2 cellular contexts compared by ENCODE assay signal in genomic region chr1:151284013-151284577, GRCh38.
A peak's percentile ranks its signal among the peaks of the same experiment; 100 is the strongest.
TF ChIP-seq lines count a peak whose summit lies in the region.

No MANE protein-coding gene starts in this region.

TF ChIP-seq in HCT116, 20 proteins besides CTCF, POLR2A, EP300 and RAD21:
- TF ChIP-seq SIN3A (IDR thresholded peaks at IDR 0.05; ENCODE audit: low read depth), result no peak
- TF ChIP-seq, protein P1, sequence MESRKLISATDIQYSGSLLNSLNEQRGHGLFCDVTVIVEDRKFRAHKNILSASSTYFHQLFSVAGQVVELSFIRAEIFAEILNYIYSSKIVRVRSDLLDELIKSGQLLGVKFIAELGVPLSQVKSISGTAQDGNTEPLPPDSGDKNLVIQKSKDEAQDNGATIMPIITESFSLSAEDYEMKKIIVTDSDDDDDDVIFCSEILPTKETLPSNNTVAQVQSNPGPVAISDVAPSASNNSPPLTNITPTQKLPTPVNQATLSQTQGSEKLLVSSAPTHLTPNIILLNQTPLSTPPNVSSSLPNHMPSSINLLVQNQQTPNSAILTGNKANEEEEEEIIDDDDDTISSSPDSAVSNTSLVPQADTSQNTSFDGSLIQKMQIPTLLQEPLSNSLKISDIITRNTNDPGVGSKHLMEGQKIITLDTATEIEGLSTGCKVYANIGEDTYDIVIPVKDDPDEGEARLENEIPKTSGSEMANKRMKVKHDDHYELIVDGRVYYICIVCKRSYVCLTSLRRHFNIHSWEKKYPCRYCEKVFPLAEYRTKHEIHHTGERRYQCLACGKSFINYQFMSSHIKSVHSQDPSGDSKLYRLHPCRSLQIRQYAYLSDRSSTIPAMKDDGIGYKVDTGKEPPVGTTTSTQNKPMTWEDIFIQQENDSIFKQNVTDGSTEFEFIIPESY (IDR thresholded peaks at IDR 0.05; ENCODE audit: extremely low read depth, insufficient replicate concordance, low read length), result no peak
- TF ChIP-seq CEBPB (IDR thresholded peaks at IDR 0.05; ENCODE audit: low read depth), result no peak
- TF ChIP-seq POLR2AphosphoS5 (IDR thresholded peaks at IDR 0.05; ENCODE audit: low read depth, low read length), result no peak
- TF ChIP-seq CBX3 (IDR thresholded peaks at IDR 0.05; ENCODE audit: low read depth), result no peak
- TF ChIP-seq, protein P2, sequence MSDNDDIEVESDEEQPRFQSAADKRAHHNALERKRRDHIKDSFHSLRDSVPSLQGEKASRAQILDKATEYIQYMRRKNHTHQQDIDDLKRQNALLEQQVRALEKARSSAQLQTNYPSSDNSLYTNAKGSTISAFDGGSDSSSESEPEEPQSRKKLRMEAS (IDR thresholded peaks at IDR 0.05), result no peak
- TF ChIP-seq TCF7L2 (IDR thresholded peaks at IDR 0.05; ENCODE audit: borderline replicate concordance, extremely low read depth, insufficient read depth, insufficient read length), result no peak
- no peak for TF ChIP-seq EZH2phosphoT487 (IDR thresholded peaks at IDR 0.05; ENCODE audit: borderline replicate concordance)
- TF ChIP-seq EGR1 (IDR thresholded peaks at IDR 0.05; ENCODE audit: low read depth), result no peak
- no peak for TF ChIP-seq ZFX (IDR thresholded peaks at IDR 0.05)
- no peak for TF ChIP-seq ELF1 (IDR thresholded peaks at IDR 0.05; ENCODE audit: borderline replicate concordance, low read depth)
- TF ChIP-seq SRF (IDR thresholded peaks at IDR 0.05; ENCODE audit: low read depth), result no peak
- TF ChIP-seq JUND (IDR thresholded peaks at IDR 0.05), result no peak
- TF ChIP-seq YY1 (IDR thresholded peaks at IDR 0.05; ENCODE audit: extremely low read depth, insufficient replicate concordance, low read depth, low read length), result no peak
- TF ChIP-seq FOSL1 (IDR thresholded peaks at IDR 0.05; ENCODE audit: low read depth), result no peak
- TF ChIP-seq, protein P3, sequence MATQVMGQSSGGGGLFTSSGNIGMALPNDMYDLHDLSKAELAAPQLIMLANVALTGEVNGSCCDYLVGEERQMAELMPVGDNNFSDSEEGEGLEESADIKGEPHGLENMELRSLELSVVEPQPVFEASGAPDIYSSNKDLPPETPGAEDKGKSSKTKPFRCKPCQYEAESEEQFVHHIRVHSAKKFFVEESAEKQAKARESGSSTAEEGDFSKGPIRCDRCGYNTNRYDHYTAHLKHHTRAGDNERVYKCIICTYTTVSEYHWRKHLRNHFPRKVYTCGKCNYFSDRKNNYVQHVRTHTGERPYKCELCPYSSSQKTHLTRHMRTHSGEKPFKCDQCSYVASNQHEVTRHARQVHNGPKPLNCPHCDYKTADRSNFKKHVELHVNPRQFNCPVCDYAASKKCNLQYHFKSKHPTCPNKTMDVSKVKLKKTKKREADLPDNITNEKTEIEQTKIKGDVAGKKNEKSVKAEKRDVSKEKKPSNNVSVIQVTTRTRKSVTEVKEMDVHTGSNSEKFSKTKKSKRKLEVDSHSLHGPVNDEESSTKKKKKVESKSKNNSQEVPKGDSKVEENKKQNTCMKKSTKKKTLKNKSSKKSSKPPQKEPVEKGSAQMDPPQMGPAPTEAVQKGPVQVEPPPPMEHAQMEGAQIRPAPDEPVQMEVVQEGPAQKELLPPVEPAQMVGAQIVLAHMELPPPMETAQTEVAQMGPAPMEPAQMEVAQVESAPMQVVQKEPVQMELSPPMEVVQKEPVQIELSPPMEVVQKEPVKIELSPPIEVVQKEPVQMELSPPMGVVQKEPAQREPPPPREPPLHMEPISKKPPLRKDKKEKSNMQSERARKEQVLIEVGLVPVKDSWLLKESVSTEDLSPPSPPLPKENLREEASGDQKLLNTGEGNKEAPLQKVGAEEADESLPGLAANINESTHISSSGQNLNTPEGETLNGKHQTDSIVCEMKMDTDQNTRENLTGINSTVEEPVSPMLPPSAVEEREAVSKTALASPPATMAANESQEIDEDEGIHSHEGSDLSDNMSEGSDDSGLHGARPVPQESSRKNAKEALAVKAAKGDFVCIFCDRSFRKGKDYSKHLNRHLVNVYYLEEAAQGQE (IDR thresholded peaks at IDR 0.05; ENCODE audit: low read depth), result no peak
- TF ChIP-seq SP1 (IDR thresholded peaks at IDR 0.05; ENCODE audit: low read depth), result no peak
- no peak for TF ChIP-seq EZH2 (IDR thresholded peaks at IDR 0.05)
- TF ChIP-seq ZNF274 (IDR thresholded peaks at IDR 0.05; ENCODE audit: low read depth, low read length), result no peak
TF ChIP-seq in HCT116: peak in this region for 0.

TF ChIP-seq in K562, 482 proteins besides CTCF, POLR2A, EP300 and RAD21:
- TF ChIP-seq SP2 (IDR thresholded peaks at IDR 0.05; ENCODE audit: extremely low read depth, low read depth, low read length, poor library complexity, severe bottlenecking), result no peak
- TF ChIP-seq NFIC (IDR thresholded peaks at IDR 0.05), result 0 out of 2 replicates have a peak, but pooled peaks have one; percentile 7
- TF ChIP-seq, protein P4, sequence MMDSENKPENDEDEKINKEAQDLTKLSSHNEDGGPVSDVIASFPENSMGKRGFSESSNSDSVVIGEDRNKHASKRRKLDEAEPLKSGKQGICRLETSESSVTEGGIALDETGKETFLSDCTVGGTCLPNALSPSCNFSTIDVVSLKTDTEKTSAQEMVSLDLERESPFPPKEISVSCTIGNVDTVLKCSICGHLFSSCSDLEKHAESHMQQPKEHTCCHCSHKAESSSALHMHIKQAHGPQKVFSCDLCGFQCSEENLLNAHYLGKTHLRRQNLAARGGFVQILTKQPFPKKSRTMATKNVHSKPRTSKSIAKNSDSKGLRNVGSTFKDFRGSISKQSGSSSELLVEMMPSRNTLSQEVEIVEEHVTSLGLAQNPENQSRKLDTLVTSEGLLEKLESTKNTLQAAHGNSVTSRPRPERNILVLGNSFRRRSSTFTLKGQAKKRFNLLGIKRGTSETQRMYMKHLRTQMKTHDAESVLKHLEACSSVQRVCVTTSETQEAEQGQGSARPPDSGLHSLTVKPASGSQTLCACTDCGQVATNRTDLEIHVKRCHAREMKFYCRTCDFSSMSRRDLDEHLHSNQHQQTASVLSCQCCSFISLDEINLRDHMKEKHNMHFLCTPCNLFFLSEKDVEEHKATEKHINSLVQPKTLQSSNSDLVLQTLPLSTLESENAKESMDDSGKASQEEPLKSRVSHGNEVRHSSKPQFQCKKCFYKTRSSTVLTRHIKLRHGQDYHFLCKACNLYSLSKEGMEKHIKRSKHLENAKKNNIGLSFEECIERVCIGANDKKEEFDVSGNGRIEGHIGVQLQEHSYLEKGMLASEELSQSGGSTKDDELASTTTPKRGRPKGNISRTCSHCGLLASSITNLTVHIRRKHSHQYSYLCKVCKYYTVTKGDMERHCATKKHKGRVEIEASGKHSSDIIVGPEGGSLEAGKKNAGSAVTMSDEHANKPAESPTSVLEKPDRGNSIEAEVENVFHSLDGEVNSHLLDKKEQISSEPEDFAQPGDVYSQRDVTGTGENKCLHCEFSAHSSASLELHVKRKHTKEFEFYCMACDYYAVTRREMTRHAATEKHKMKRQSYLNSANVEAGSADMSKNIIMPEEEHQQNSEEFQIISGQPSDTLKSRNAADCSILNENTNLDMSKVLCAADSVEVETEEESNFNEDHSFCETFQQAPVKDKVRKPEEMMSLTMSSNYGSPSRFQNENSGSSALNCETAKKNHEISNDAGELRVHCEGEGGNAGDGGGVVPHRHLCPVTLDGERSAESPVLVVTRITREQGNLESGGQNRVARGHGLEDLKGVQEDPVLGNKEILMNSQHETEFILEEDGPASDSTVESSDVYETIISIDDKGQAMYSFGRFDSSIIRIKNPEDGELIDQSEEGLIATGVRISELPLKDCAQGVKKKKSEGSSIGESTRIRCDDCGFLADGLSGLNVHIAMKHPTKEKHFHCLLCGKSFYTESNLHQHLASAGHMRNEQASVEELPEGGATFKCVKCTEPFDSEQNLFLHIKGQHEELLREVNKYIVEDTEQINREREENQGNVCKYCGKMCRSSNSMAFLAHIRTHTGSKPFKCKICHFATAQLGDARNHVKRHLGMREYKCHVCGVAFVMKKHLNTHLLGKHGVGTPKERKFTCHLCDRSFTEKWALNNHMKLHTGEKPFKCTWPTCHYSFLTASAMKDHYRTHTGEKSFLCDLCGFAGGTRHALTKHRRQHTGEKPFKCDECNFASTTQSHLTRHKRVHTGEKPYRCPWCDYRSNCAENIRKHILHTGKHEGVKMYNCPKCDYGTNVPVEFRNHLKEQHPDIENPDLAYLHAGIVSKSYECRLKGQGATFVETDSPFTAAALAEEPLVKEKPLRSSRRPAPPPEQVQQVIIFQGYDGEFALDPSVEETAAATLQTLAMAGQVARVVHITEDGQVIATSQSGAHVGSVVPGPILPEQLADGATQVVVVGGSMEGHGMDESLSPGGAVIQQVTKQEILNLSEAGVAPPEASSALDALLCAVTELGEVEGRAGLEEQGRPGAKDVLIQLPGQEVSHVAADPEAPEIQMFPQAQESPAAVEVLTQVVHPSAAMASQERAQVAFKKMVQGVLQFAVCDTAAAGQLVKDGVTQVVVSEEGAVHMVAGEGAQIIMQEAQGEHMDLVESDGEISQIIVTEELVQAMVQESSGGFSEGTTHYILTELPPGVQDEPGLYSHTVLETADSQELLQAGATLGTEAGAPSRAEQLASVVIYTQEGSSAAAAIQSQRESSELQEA (IDR thresholded peaks at IDR 0.05; ENCODE audit: low read depth), result no peak
- TF ChIP-seq XRCC4 (IDR thresholded peaks at IDR 0.05; ENCODE audit: extremely low read depth, insufficient read depth, insufficient read length), result no peak
- TF ChIP-seq BHLHE40 (IDR thresholded peaks at IDR 0.05; ENCODE audit: low read length), result no peak
- TF ChIP-seq ZNF830 (CRISPR knock-in tag; IDR thresholded peaks at IDR 0.05), result no peak
- TF ChIP-seq ADNP (tag; IDR thresholded peaks at IDR 0.05), result no peak
- TF ChIP-seq KDM2B (CRISPR knock-in tag; IDR thresholded peaks at IDR 0.05), result no peak
TF ChIP-seq in K562: peak in this region for 1.
